7 cellular contexts compared by ENCODE assay signal in genomic region chr10:73110345-73110849, GRCh38. TPM values are rescaled to one million over a fixed set of nuclear protein-coding genes. Genes with fewer than 3 reads are reported as not detected.
A peak's percentile ranks its signal among the peaks of the same experiment; 100 is the strongest.
DNase-seq lines count a peak whose midpoint lies in the region; ATAC-seq and TF ChIP-seq lines count a peak whose summit lies in the region.

TSS of gene NUDT13 (plus strand) at chr10:73110455. CDS start at chr10:73114366, 3,911 bp downstream.

- H3K14ac ChIP-seq in trophoblast cell (ENCODE audit: low read length) = no peak within 1 kb of the TSS

- H3K27me3 ChIP-seq in right atrium auricular region (no peaks in the 10 kb centered on the region), trophoblast cell (ENCODE audit: insufficient read depth, low read length) (no peaks in the 10 kb centered on the region)

- H2AK5ac ChIP-seq in trophoblast cell (ENCODE audit: low read length) = no peak within 1 kb of the TSS

- no peak within 1 kb of the TSS for H2AFZ ChIP-seq in trophoblast cell (ENCODE audit: insufficient read depth, low read length, poor library complexity)

- no peak within 1 kb of the TSS for H2BK120ac ChIP-seq in trophoblast cell (ENCODE audit: insufficient read depth, low read length, poor library complexity)

- no peak within 1 kb of the TSS for H2BK12ac ChIP-seq in trophoblast cell (ENCODE audit: low read length)

- no peak within 1 kb of the TSS for H3K18ac ChIP-seq in trophoblast cell (ENCODE audit: low read length)

- H3K27ac ChIP-seq in right atrium auricular region (peak within 1 kb of the TSS; percentile 91 to 95), trophoblast cell (ENCODE audit: low read depth, low read length) (peak within 1 kb of the TSS; percentile 72)

- no peak within 1 kb of the TSS for H4K91ac ChIP-seq in trophoblast cell (ENCODE audit: low read depth, low read length)

- H3K4me3 ChIP-seq in right atrium auricular region (peak within 1 kb of the TSS; percentile 54 to 56), trophoblast cell (ENCODE audit: low read depth, low read length) (no peak within 1 kb of the TSS)

- ATAC-seq in GM18907 (IDR thresholded peaks at IDR 0.05; ENCODE audit: unreplicated experiment) = peak; percentile 63

- WGBS in trophoblast cell (ENCODE audit: extremely low coverage, insufficient coverage, insufficient read length) = no CpG with 5 or more reads among the region's 5 CpGs

- peaks cover 8% of the 10 kb centered on the region for H3K36me3 ChIP-seq in right atrium auricular region
- peaks cover 0 to 7% of the 10 kb centered on the region in 2 experiments for H3K36me3 ChIP-seq in trophoblast cell (ENCODE audit: control insufficient read depth in 1 of 2, insufficient read depth in 2 of 2, low read length in 2 of 2)

- no peak within 1 kb of the TSS for H2BK5ac ChIP-seq in trophoblast cell (ENCODE audit: low read depth, low read length, poor library complexity)

- TF ChIP-seq CTCF in right atrium auricular region (IDR thresholded peaks at IDR 0.05) = no peak

- H3K23ac ChIP-seq in trophoblast cell (ENCODE audit: low read length) = no peak within 1 kb of the TSS

- DNase-seq in HT1080 (ENCODE audit: low read depth) (peak; percentile 81), SW480 (ENCODE audit: low spot score) (peak; percentile 82), astrocyte of the hippocampus (ENCODE audit: low read depth, low spot score) (peak; percentile 81), right atrium auricular region (ENCODE audit: low spot score) (peak; percentile 80), trophoblast cell (peak; percentile 82 to 90), NCI-H82 (lab: John Stamatoyannopoulos, UW) (no peak)

- H3K79me1 ChIP-seq in trophoblast cell (ENCODE audit: low read length) = peaks cover 1% of the 10 kb centered on the region

- peak within 1 kb of the TSS; percentile 85 for H4K8ac ChIP-seq in trophoblast cell (ENCODE audit: low read depth, low read length)

- peak within 1 kb of the TSS; percentile 75 for H3K4me2 ChIP-seq in trophoblast cell (ENCODE audit: low read length)

- no peak within 1 kb of the TSS for H4K12ac ChIP-seq in trophoblast cell (ENCODE audit: low read depth, low read length)

- H3K4me1 ChIP-seq in right atrium auricular region (peaks cover 0 to 7% of the 10 kb centered on the region in 2 donors), trophoblast cell (ENCODE audit: control insufficient read depth in 1 of 2, insufficient read depth in 2 of 2, low read length in 2 of 2) (no peaks in the 10 kb centered on the region)

- H3K9me3 ChIP-seq in right atrium auricular region (no peaks in the 10 kb centered on the region), trophoblast cell (ENCODE audit: insufficient read depth, low read depth, low read length) (peaks cover 1% of the 10 kb centered on the region)

- H3K79me2 ChIP-seq in trophoblast cell (ENCODE audit: control insufficient read depth, insufficient read depth, low read length, poor library complexity) = no peaks in the 10 kb centered on the region

- no peak within 1 kb of the TSS for H3K4ac ChIP-seq in trophoblast cell (ENCODE audit: low read depth, low read length)

- H3K9ac ChIP-seq in trophoblast cell (ENCODE audit: low read length) = peak within 1 kb of the TSS; percentile 55

RNA-seq across cellular contexts. Expression of gene NUDT13, which starts in this region (rescaled TPM):
- total RNA-seq in HT1080 (2014; rRNA removed; shearing (Covaris generic)) = 1.9 and 2.5 TPM in 2 replicates
- polyA plus RNA-seq in HT1080 (2015; cell fraction: cytosol; rRNA removed) = 3.7 and 6.0 TPM in 2 replicates
- polyA plus RNA-seq in HT1080 (2015; cell fraction: nucleus; rRNA removed) = 8.8 and 9.4 TPM in 2 replicates
- total RNA-seq in right atrium auricular region = 1 to 10 TPM in 1 of 2 donors, under 1 TPM in 1; 0.90 to 1.5 TPM
- polyA plus RNA-seq in trophoblast cell (2013) = 0.96 and 1.4 TPM in 2 replicates
